27 cellular contexts compared by ENCODE assay signal in genomic region chr6:150185697-150186096, GRCh38. TPM values are rescaled to one million over a fixed set of nuclear protein-coding genes. Genes with fewer than 3 reads are reported as not detected.
DNase-seq lines count a peak whose midpoint lies in the region; ATAC-seq and TF ChIP-seq lines count a peak whose summit lies in the region.
"Had no signal": no experiment of that assay in that cellular context is flagged by ENCODE, and none has a peak within 500 bp of the region (broad histone marks: within the 10 kb centered on the region; RNA-seq: fewer than 3 reads in every experiment).

No MANE protein-coding gene starts in this region.

- no peak overlapping the region for H3K4me3 Mint-ChIP-seq in naive thymus-derived CD4-positive, alpha-beta T cell
- H3K4me3 Mint-ChIP-seq: activated CD4-positive, alpha-beta T cell treated with anti-CD3 and anti-CD28 coated beads, Interleukin-2, amount 10 ng/mL, durations not matched to agents 7 days and 5 days; activated naive CD4-positive, alpha-beta T cell treated with anti-CD3 and anti-CD28 coated beads for 36 hours; effector memory CD8-positive, alpha-beta T cell had no signal

- peak; percentile 92 for ATAC-seq in esophagus mucosa
- ATAC-seq in stimulated activated naive CD8-positive, alpha-beta T cell treated with anti-CD3 and anti-CD28 coated beads, Interleukin-15, Interleukin-2, amounts not matched to agents 100 U/mL and 50 U/mL, for 24 hours = no peak
- ATAC-seq in naive thymus-derived CD4-positive, alpha-beta T cell = no peak
- ATAC-seq: effector memory CD8-positive, alpha-beta T cell had no signal

- POLR2A ChIA-PET in OCI-LY7 (lab: Charles Lee) = interaction anchor here (0.5 to 2.2 kb wide), 11 partner anchors 9 to 1185 kb away, joined by 3 to 10 read pairs (median 4); no protein-coding TSS in a partner anchor
- POLR2A ChIA-PET in naive thymus-derived CD4-positive, alpha-beta T cell (lab: Charles Lee) = no interaction called here

- in situ Hi-C loops in brain microvascular endothelial cell (cut with HindIII; ENCODE audit: low pct_ligation_motif_present, low sequenced_read_pairs) = no loop called here

- H3K36me3 Mint-ChIP-seq in naive thymus-derived CD4-positive, alpha-beta T cell = no peaks in the 10 kb centered on the region

- H3K79me2 ChIP-seq in DOHH2 (ENCODE audit: control insufficient read depth, low read length) = no peaks in the 10 kb centered on the region
- H3K79me2 ChIP-seq in OCI-LY7 (ENCODE audit: insufficient read depth, low read depth, low read length) = no peaks in the 10 kb centered on the region

- H3K4me2 ChIP-seq in DOHH2 (ENCODE audit: low read length) = peak overlapping the region; percentile 67
- H3K4me2 ChIP-seq in OCI-LY7 (ENCODE audit: low read length) = peak overlapping the region; percentile 61
- no peak overlapping the region for H3K4me2 ChIP-seq in neuronal stem cell (ENCODE audit: insufficient read depth, low read length, poor library complexity, severe bottlenecking)

- no peak overlapping the region for H3K9ac ChIP-seq in neuronal stem cell (ENCODE audit: low read depth, low read length, poor library complexity)
- H3K9ac ChIP-seq: BLaER1 had no signal

- H3K4me1 ChIP-seq in DOHH2 (ENCODE audit: control insufficient read depth, low read length) (peaks cover 65% of the 10 kb centered on the region), OCI-LY7 (ENCODE audit: insufficient read depth, low read length, poor library complexity, severe bottlenecking) (peaks cover 46% of the 10 kb centered on the region), neuronal stem cell (ENCODE audit: control insufficient read depth in 2 of 2, insufficient read depth in 1 of 2, low read depth in 1 of 2, low read length in 2 of 2) (no peaks in the 10 kb centered on the region)
- H3K4me1 ChIP-seq in naive thymus-derived CD4-positive, alpha-beta T cell (ENCODE audit: control insufficient read depth in 2 of 2, insufficient read depth in 2 of 2, low read length in 2 of 2) = no peaks in the 10 kb centered on the region
- H3K4me1 ChIP-seq: Caco-2, HAP-1 had no signal

- no peak overlapping the region for H4K8ac ChIP-seq in neuronal stem cell (ENCODE audit: low read depth, low read length)

- H3K23ac ChIP-seq in neuronal stem cell (ENCODE audit: low read depth, low read length, poor library complexity) = peak overlapping the region; percentile 49

- DNase-seq in OCI-LY7 (ENCODE audit: low spot score) (peak; percentile 32), neuronal stem cell (ENCODE audit: low spot score) (no peak), brain microvascular endothelial cell (no peak)
- no peak for DNase-seq in stimulated activated naive CD8-positive, alpha-beta T cell treated with anti-CD3 and anti-CD28 coated beads, Interleukin-15, Interleukin-2, amounts not matched to agents 100 U/mL and 50 U/mL, for 24 hours
- DNase-seq in activated naive CD4-positive, alpha-beta T cell treated with Interleukin-2 at 50 U/mL for 16 hours = no peak
- no peak for DNase-seq in naive thymus-derived CD4-positive, alpha-beta T cell
- DNase-seq: activated CD4-positive, alpha-beta T cell treated with anti-CD3 and anti-CD28 coated beads, Interleukin-2, amount 10 ng/mL, durations not matched to agents 7 days and 5 days; activated naive CD4-positive, alpha-beta T cell treated with anti-CD3 and anti-CD28 coated beads for 36 hours; activated T-cell treated with anti-CD3 and anti-CD28 coated beads, Interleukin-2, amount 50 U/mL, for 48 hours; Caco-2; DMS79; effector memory CD8-positive, alpha-beta T cell; erythroblast; KG1; midbrain; NCI-H1436 treated with DMSO at 0.1 percent for 48 hours; NCI-H446; NCI-H82; SHP77 treated with DMSO at 0.1 percent for 48 hours; stimulated activated CD4-positive, alpha-beta T cell treated with anti-CD3 and anti-CD28 coated beads, Interleukin-2, amount 100 ng/mL, for 48 hours had no signal

- WGBS in neuronal stem cell (ENCODE audit: extremely low coverage in 2 of 2, insufficient read length in 2 of 2, insufficient replicate concordance in 1 of 2), 2 donors = no CpG with 5 or more reads among the region's 8 CpGs

- no peak overlapping the region for H2AK5ac ChIP-seq in neuronal stem cell (ENCODE audit: low read depth, low read length)

- intact Hi-C loops in OCI-LY7 (cut with micrococcal nuclease; ENCODE audit: unreplicated experiment) = loop anchor here (1.0 to 5.0 kb wide), 3 partner anchors 17 to 89 kb away; partner anchors contain the start of gene PPP1R14C
- intact Hi-C loops in naive thymus-derived CD4-positive, alpha-beta T cell (cut with micrococcal nuclease) = no loop called here

- no peaks in the 10 kb centered on the region for H3K36me3 ChIP-seq in DOHH2 (ENCODE audit: control insufficient read depth, low read length)
- no peaks in the 10 kb centered on the region; the same call in 1 of the 2 replicates for H3K36me3 ChIP-seq in OCI-LY7 (ENCODE audit: insufficient read depth, low read length)
- H3K36me3 ChIP-seq in neuronal stem cell (replicated peaks in 1 of 2; ENCODE audit: control insufficient read depth in 2 of 2, insufficient read depth in 2 of 2, low read length in 2 of 2) = no peaks in the 10 kb centered on the region
- no peaks in the 10 kb centered on the region for H3K36me3 ChIP-seq in naive thymus-derived CD4-positive, alpha-beta T cell (ENCODE audit: control insufficient read depth in 2 of 3, insufficient read depth in 3 of 3, low read length in 3 of 3)
- no peaks in the 10 kb centered on the region for H3K36me3 ChIP-seq in brain microvascular endothelial cell (replicated peaks)
- H3K36me3 ChIP-seq: BLaER1, HAP-1, right atrium auricular region had no signal

- no peaks in the 10 kb centered on the region for H3K9me2 ChIP-seq in DOHH2 (replicated peaks; ENCODE audit: control insufficient read depth, low read length)
- H3K9me2 ChIP-seq in OCI-LY7 (ENCODE audit: insufficient read depth, low read length) = no peaks in the 10 kb centered on the region

- peak overlapping the region; percentile 49 for H3K4me3 ChIP-seq in DOHH2 (ENCODE audit: low read length)
- no peak overlapping the region for H3K4me3 ChIP-seq in OCI-LY7 (ENCODE audit: low read depth, low read length, poor library complexity, severe bottlenecking)
- no peak overlapping the region for H3K4me3 ChIP-seq in neuronal stem cell (ENCODE audit: low read length in 2 of 2)
- H3K4me3 ChIP-seq in naive thymus-derived CD4-positive, alpha-beta T cell (ENCODE audit: low read length) = no peak overlapping the region
- H3K4me3 ChIP-seq in brain microvascular endothelial cell (ENCODE audit: low read depth, low read length) = no peak overlapping the region
- H3K4me3 ChIP-seq: BLaER1, HAP-1, right atrium auricular region had no signal

- H3K27ac ChIP-seq in DOHH2 (ENCODE audit: low read depth, low read length) = peak overlapping the region; percentile 82
- peak overlapping the region; percentile 56 for H3K27ac ChIP-seq in OCI-LY7 (ENCODE audit: low read depth, low read length, poor library complexity, severe bottlenecking)
- H3K27ac ChIP-seq in neuronal stem cell (replicated peaks; ENCODE audit: low read length) = no peak overlapping the region
- H3K27ac ChIP-seq in naive thymus-derived CD4-positive, alpha-beta T cell (ENCODE audit: low read depth, low read length) = no peak overlapping the region
- H3K27ac ChIP-seq in brain microvascular endothelial cell = no peak overlapping the region
- H3K27ac ChIP-seq: VCaP had no signal

- CTCF ChIA-PET in OCI-LY7 (lab: Charles Lee; ENCODE audit: unreplicated experiment) = interaction anchor here (1.2 kb wide), 1 partner anchor 13 kb away, joined by 3 read pairs; no protein-coding TSS in a partner anchor
- CTCF ChIA-PET in naive thymus-derived CD4-positive, alpha-beta T cell (lab: Charles Lee) = no interaction called here

- H3K4ac ChIP-seq in neuronal stem cell (ENCODE audit: low read length) = no peak overlapping the region

- no peaks in the 10 kb centered on the region for H4K20me1 ChIP-seq in DOHH2 (ENCODE audit: control insufficient read depth, insufficient read depth, low read depth, low read length)
- H4K20me1 ChIP-seq in OCI-LY7 (ENCODE audit: insufficient read depth, low read length) = no peaks in the 10 kb centered on the region
- H4K20me1 ChIP-seq: BLaER1 had no signal

- peaks cover 0 to 6% (median 0%) of the 10 kb centered on the region in 7 donors for H3K4me1 Mint-ChIP-seq in naive thymus-derived CD4-positive, alpha-beta T cell
- H3K4me1 Mint-ChIP-seq: activated CD4-positive, alpha-beta T cell treated with anti-CD3 and anti-CD28 coated beads, Interleukin-2, amount 10 ng/mL, durations not matched to agents 7 days and 5 days had no signal

- peak overlapping the region; percentile 58 for H3K14ac ChIP-seq in neuronal stem cell (ENCODE audit: low read length)

- H2AFZ ChIP-seq in OCI-LY7 (ENCODE audit: low read length) (peak overlapping the region; percentile 91), neuronal stem cell (ENCODE audit: low read length) (no peak overlapping the region)

- H2BK120ac ChIP-seq in neuronal stem cell (ENCODE audit: low read depth, low read length) = no peak overlapping the region

- H3F3A ChIP-seq in DOHH2 (ENCODE audit: control insufficient read depth, insufficient read depth) = peaks cover 7% of the 10 kb centered on the region

- no peak overlapping the region for H2BK12ac ChIP-seq in neuronal stem cell (ENCODE audit: low read length)

- BruUV-seq in OCI-LY7 (replicated peaks; lab: Mats Ljungman, UMichigan) = no TSS peak

- peaks cover under 1 to 14% (median 8%) of the 10 kb centered on the region in 5 donors for H3K27me3 Mint-ChIP-seq in naive thymus-derived CD4-positive, alpha-beta T cell

- no peaks in the 10 kb centered on the region for H3K79me1 ChIP-seq in neuronal stem cell (ENCODE audit: low read depth, low read length)

- no peaks in the 10 kb centered on the region for H3K9me3 ChIP-seq in DOHH2 (ENCODE audit: control insufficient read depth, insufficient read depth, low read length)
- H3K9me3 ChIP-seq in OCI-LY7 (ENCODE audit: low read length) = peaks cover 5% of the 10 kb centered on the region; the same call in 1 of the 2 replicates
- H3K9me3 ChIP-seq in neuronal stem cell (replicated peaks in 1 of 2; ENCODE audit: control insufficient read depth in 2 of 2, insufficient read depth in 1 of 2, low read depth in 1 of 2, low read length in 2 of 2) = peaks cover 0 to 2% of the 10 kb centered on the region in 2 donors
- H3K9me3 ChIP-seq in naive thymus-derived CD4-positive, alpha-beta T cell (ENCODE audit: control insufficient read depth in 2 of 3, low read length in 3 of 3) = no peaks in the 10 kb centered on the region
- H3K9me3 ChIP-seq: BLaER1, Caco-2, HAP-1, right atrium auricular region had no signal

- H3K27me3 ChIP-seq in DOHH2 (ENCODE audit: control insufficient read depth, low read length) (no peaks in the 10 kb centered on the region), neuronal stem cell (ENCODE audit: control insufficient read depth in 3 of 3, insufficient read depth in 3 of 3, low read depth in 1 of 3, low read length in 3 of 3) (no peaks in the 10 kb centered on the region), brain microvascular endothelial cell (replicated peaks) (no peaks in the 10 kb centered on the region)
- H3K27me3 ChIP-seq in naive thymus-derived CD4-positive, alpha-beta T cell (ENCODE audit: control insufficient read depth in 2 of 2, insufficient read depth in 2 of 2, low read length in 2 of 2) = no peaks in the 10 kb centered on the region
- H3K27me3 ChIP-seq: BLaER1, right atrium auricular region had no signal

- H3K18ac ChIP-seq in neuronal stem cell (ENCODE audit: low read length) = no peak overlapping the region

- H2BK5ac ChIP-seq in neuronal stem cell (ENCODE audit: low read length) = no peak overlapping the region

- peaks cover 0 to 4% (median 0%) of the 10 kb centered on the region in 11 donors for H3K9me3 Mint-ChIP-seq in naive thymus-derived CD4-positive, alpha-beta T cell
- H3K9me3 Mint-ChIP-seq: activated CD4-positive, alpha-beta T cell treated with anti-CD3 and anti-CD28 coated beads, Interleukin-2, amount 10 ng/mL, durations not matched to agents 7 days and 5 days; effector memory CD8-positive, alpha-beta T cell had no signal

- TF ChIP-seq CTCF in DOHH2 (IDR thresholded peaks at IDR 0.05; ENCODE audit: low read depth, low read length, poor library complexity, severe bottlenecking) (no peak), OCI-LY7 (conservative IDR thresholded peaks at IDR 0.05; ENCODE audit: low read length) (no peak), brain microvascular endothelial cell (IDR thresholded peaks at IDR 0.05; ENCODE audit: low read depth, low read length, missing control alignments) (no peak)

- H3K27ac Mint-ChIP-seq in naive thymus-derived CD4-positive, alpha-beta T cell = no peak overlapping the region
- H3K27ac Mint-ChIP-seq: activated CD4-positive, alpha-beta T cell treated with anti-CD3 and anti-CD28 coated beads, Interleukin-2, amount 10 ng/mL, durations not matched to agents 7 days and 5 days; activated naive CD4-positive, alpha-beta T cell treated with anti-CD3 and anti-CD28 coated beads for 36 hours had no signal

- H4K91ac ChIP-seq in neuronal stem cell (ENCODE audit: low read depth, low read length, poor library complexity) = no peak overlapping the region

- H2BK15ac ChIP-seq in neuronal stem cell (ENCODE audit: low read length) = no peak overlapping the region

RNA-seq across cellular contexts. Expression of gene PPP1R14C, which starts 42.9 kb away (rescaled TPM):
- not detected in 2 replicates for total RNA-seq in OCI-LY7 (2014; rRNA removed; shearing (Covaris generic))
- total RNA-seq in OCI-LY7 (2022) = 1.3 and 1.8 TPM in 2 replicates
- total RNA-seq in esophagus mucosa = 36.0 TPM
- 0.63 TPM for polyA plus RNA-seq in neuronal stem cell (2013, experiment 1 of 2)
- 0.79 TPM for polyA plus RNA-seq in neuronal stem cell (2013, experiment 2 of 2)
- total RNA-seq in naive thymus-derived CD4-positive, alpha-beta T cell = not detected
- not detected for polyA plus RNA-seq in naive thymus-derived CD4-positive, alpha-beta T cell
- total RNA-seq: activated CD4-positive, alpha-beta T cell treated with anti-CD3 and anti-CD28 coated beads, Interleukin-2, amount 10 ng/mL, durations not matched to agents 7 days and 5 days; activated naive CD4-positive, alpha-beta T cell treated with anti-CD3 and anti-CD28 coated beads for 36 hours; fibroblast of villous mesenchyme had no signal

Comparison
In these comparisons a context has a peak if more than half of its experiments do, and no peak if none do; other contexts are left out.
1. H3K27ac ChIP-seq: peak in DOHH2 (single experiment) and OCI-LY7 (single experiment); none in neuronal stem cell (single experiment), naive thymus-derived CD4-positive, alpha-beta T cell (single experiment) and brain microvascular endothelial cell (single experiment).
2. RNA of gene PPP1R14C, which starts 42.9 kb away (total RNA-seq): 36.0 TPM in esophagus mucosa (single experiment); 1.3 to 1.8 TPM in OCI-LY7 and not detected in naive thymus-derived CD4-positive, alpha-beta T cell; every median in the first group is over 10 times any median in the second.